In genomic region chr1:84300991-84301758, GRCh38 we compare ENCODE assay signal across 9 cellular contexts. TPM values are rescaled to one million over a fixed set of nuclear protein-coding genes. Genes with fewer than 3 reads are reported as not detected.
DNase-seq lines count a peak whose midpoint lies in the region; ATAC-seq and TF ChIP-seq lines count a peak whose summit lies in the region.
"Had no signal": no experiment of that assay in that cellular context is flagged by ENCODE, and none has a peak within 500 bp of the region (broad histone marks: within the 10 kb centered on the region; RNA-seq: fewer than 3 reads in every experiment).

SAMD13 (plus strand) TSS chr1:84301708; CDS start chr1:84303235, 1,527 bp downstream.

- H3K27me3 ChIP-seq in HL-60 (ENCODE audit: insufficient read depth, poor library complexity, severe bottlenecking) = no peaks in the 10 kb centered on the region
- no peaks in the 10 kb centered on the region for H3K27me3 ChIP-seq in gastroesophageal sphincter

- peak; percentile 58 to 76 for DNase-seq in HL-60 (ENCODE audit: low read depth in 1 of 2, low spot score in 1 of 2)
- DNase-seq in NCI-H82 treated with DMSO at 0.1 percent for 48 hours (lab: John Stamatoyannopoulos, UW; ENCODE audit: unreplicated experiment) = peak; percentile 54
- no peak for DNase-seq in activated T-helper 2 cell treated with anti-CD3 and anti-CD28 coated beads, Interferon-gamma antibody, Interleukin-2, Interleukin-4, amounts not matched to agents 10 μg/mL and 5 μg/mL and 100 μg/mL, durations not matched to agents 14 hours and 24 hours and 36 hours (ENCODE audit: low spot score)
- DNase-seq in omental fat pad (ENCODE audit: low spot score) = peak; percentile 72

- H3K4me3 Mint-ChIP-seq in activated T-helper 2 cell treated with anti-CD3 and anti-CD28 coated beads, Interferon-gamma antibody, Interleukin-2, Interleukin-4, amounts not matched to agents 10 μg/mL and 5 μg/mL and 100 μg/mL, durations not matched to agents 14 hours and 24 hours and 36 hours (ENCODE audit: low read depth) = peak within 1 kb of the TSS; percentile 76

- TF ChIP-seq POLR2A in gastroesophageal sphincter (IDR thresholded peaks at IDR 0.05) = no peak

- no peak for TF ChIP-seq EP300 in gastroesophageal sphincter (IDR thresholded peaks at IDR 0.05)

- 10 to 11% methylated on average over 5 of the region's 5 CpGs for WGBS in gastroesophageal sphincter (ENCODE audit: low coverage in 1 of 2), 2 donors

- H3K4me1 Mint-ChIP-seq in activated T-helper 2 cell treated with anti-CD3 and anti-CD28 coated beads, Interferon-gamma antibody, Interleukin-2, Interleukin-4, amounts not matched to agents 10 μg/mL and 5 μg/mL and 100 μg/mL, durations not matched to agents 14 hours and 24 hours and 36 hours (ENCODE audit: low read depth) = peaks cover 40% of the 10 kb centered on the region

- ATAC-seq in gastroesophageal sphincter (no peak), omental fat pad (ENCODE audit: low FRiP score) (no peak), HG02970 (IDR thresholded peaks at IDR 0.05; ENCODE audit: low FRiP score, unreplicated experiment) (no peak), HG03378 (IDR thresholded peaks at IDR 0.05; ENCODE audit: unreplicated experiment) (no peak)

- H3K36me3 ChIP-seq in gastroesophageal sphincter = no peaks in the 10 kb centered on the region

- H3K27ac ChIP-seq in HL-60 (replicated peaks) (peak within 1 kb of the TSS; percentile 95), gastroesophageal sphincter (peak within 1 kb of the TSS; percentile 38 to 56 (median 42))

- H3K27me3 Mint-ChIP-seq in activated T-helper 2 cell treated with anti-CD3 and anti-CD28 coated beads, Interferon-gamma antibody, Interleukin-2, Interleukin-4, amounts not matched to agents 10 μg/mL and 5 μg/mL and 100 μg/mL, durations not matched to agents 14 hours and 24 hours and 36 hours (ENCODE audit: low read depth) = peaks cover 8% of the 10 kb centered on the region

- peaks cover 1% of the 10 kb centered on the region for H3K9me3 Mint-ChIP-seq in activated T-helper 2 cell treated with anti-CD3 and anti-CD28 coated beads, Interferon-gamma antibody, Interleukin-2, Interleukin-4, amounts not matched to agents 10 μg/mL and 5 μg/mL and 100 μg/mL, durations not matched to agents 14 hours and 24 hours and 36 hours
- H3K9me3 Mint-ChIP-seq: activated naive CD4-positive, alpha-beta T cell treated with anti-CD3 and anti-CD28 coated beads, Interleukin-2, amount 50 U/mL, for 72 hours had no signal

- peaks cover 0 to 53% (median 3%) of the 10 kb centered on the region in 3 donors for H3K4me1 ChIP-seq in gastroesophageal sphincter

- peak within 1 kb of the TSS; percentile 3 for H3K27ac Mint-ChIP-seq in activated T-helper 2 cell treated with anti-CD3 and anti-CD28 coated beads, Interferon-gamma antibody, Interleukin-2, Interleukin-4, amounts not matched to agents 10 μg/mL and 5 μg/mL and 100 μg/mL, durations not matched to agents 14 hours and 24 hours and 36 hours

- no peaks in the 10 kb centered on the region for H3K36me3 Mint-ChIP-seq in activated T-helper 2 cell treated with anti-CD3 and anti-CD28 coated beads, Interferon-gamma antibody, Interleukin-2, Interleukin-4, amounts not matched to agents 10 μg/mL and 5 μg/mL and 100 μg/mL, durations not matched to agents 14 hours and 24 hours and 36 hours (ENCODE audit: low read depth)
- H3K36me3 Mint-ChIP-seq: activated naive CD4-positive, alpha-beta T cell treated with anti-CD3 and anti-CD28 coated beads, Interleukin-2, amount 50 U/mL, for 72 hours had no signal

- TF ChIP-seq CTCF in HL-60 (IDR thresholded peaks at IDR 0.05; ENCODE audit: insufficient read depth, low read length) (no peak), gastroesophageal sphincter (IDR thresholded peaks at IDR 0.05) (no peak), omental fat pad (IDR thresholded peaks at IDR 0.05) (no peak)

- no peaks in the 10 kb centered on the region for H3K9me3 ChIP-seq in gastroesophageal sphincter

- intact Hi-C loops in activated T-helper 2 cell treated with anti-CD3 and anti-CD28 coated beads, Interferon-gamma antibody, Interleukin-2, Interleukin-4, amounts not matched to agents 10 μg/mL and 5 μg/mL and 100 μg/mL, durations not matched to agents 14 hours and 24 hours and 36 hours (cut with micrococcal nuclease) = loop anchor here (5.0 to 10.0 kb wide), 4 partner anchors 66 to 454 kb away; no protein-coding TSS in a partner anchor

- H3K4me3 ChIP-seq in GM08714 (ENCODE audit: low read length) (peak within 1 kb of the TSS; percentile 66), HL-60 (replicated peaks; ENCODE audit: insufficient read depth, low read length) (peak within 1 kb of the TSS; percentile 33), gastroesophageal sphincter (peak within 1 kb of the TSS; percentile 27 to 35)

RNA-seq across cellular contexts. Expression of gene SAMD13, which starts in this region (rescaled TPM):
- total RNA-seq in activated T-helper 2 cell treated with anti-CD3 and anti-CD28 coated beads, Interferon-gamma antibody, Interleukin-2, Interleukin-4, amounts not matched to agents 10 μg/mL and 5 μg/mL and 100 μg/mL, durations not matched to agents 14 hours and 24 hours and 36 hours = 0.30 and 0.44 TPM in 2 replicates
- total RNA-seq in gastroesophageal sphincter = under 1 TPM in 3 of 4 donors, not detected in 1; 0.31 to 0.67 (median 0.57) TPM
- total RNA-seq in omental fat pad = 1 to 10 TPM in 1 of 4 donors, under 1 TPM in 2, not detected in 1; 0.63 to 1.3 (median 0.72) TPM
